ENCODE assay signal across 2 cellular contexts in the genomic region with DNA sequence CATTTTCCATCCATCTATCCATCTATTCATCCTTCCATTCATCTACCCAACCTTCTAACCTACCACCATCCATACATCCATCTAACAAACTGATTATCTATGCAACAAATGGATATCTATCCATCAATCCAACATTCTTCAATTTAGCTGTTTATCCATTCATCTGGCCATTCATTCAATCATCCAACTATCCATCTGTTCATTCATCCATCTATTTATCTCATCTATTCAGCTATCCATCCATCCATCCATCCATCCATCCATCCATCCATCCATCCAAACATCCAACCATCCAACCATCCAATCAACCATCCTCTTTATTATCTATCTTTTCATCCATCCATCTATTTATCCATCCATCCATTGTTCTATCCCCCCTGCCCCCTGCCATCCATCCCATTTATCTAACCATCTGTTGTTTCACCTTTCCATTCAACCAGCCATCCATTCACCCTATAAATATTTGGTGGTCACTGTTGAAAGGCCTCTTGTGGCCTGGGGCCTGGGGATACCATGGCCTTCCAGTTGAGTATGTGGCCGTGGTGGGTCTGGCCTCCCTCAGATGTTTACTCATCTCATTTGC.
TF ChIP-seq lines count a peak whose summit lies in the region.

No MANE protein-coding gene starts in this region.

TF ChIP-seq in HEK293, 187 proteins besides CTCF, POLR2A, EP300 and RAD21:
- TF ChIP-seq RBAK (tag by site-specific recombination; IDR thresholded peaks at IDR 0.05): no peak
- no peak for TF ChIP-seq ZNF10 (tag by site-specific recombination; IDR thresholded peaks at IDR 0.05)
- peak; percentile 80 for TF ChIP-seq ZBTB17 (tag by site-specific recombination; IDR thresholded peaks at IDR 0.05)
- TF ChIP-seq ZNF366 (tag by site-specific recombination; conservative IDR thresholded peaks at IDR 0.05): peak; percentile 99
- TF ChIP-seq ZNF510 (tag by site-specific recombination; IDR thresholded peaks at IDR 0.05; ENCODE audit: insufficient replicate concordance): no peak
- no peak for TF ChIP-seq ZNF112 (tag by site-specific recombination; IDR thresholded peaks at IDR 0.05)
- TF ChIP-seq ZNF791 (tag by site-specific recombination; IDR thresholded peaks at IDR 0.05): no peak
- TF ChIP-seq OVOL3 (tag by site-specific recombination; IDR thresholded peaks at IDR 0.05): no peak
- TF ChIP-seq ZNF600 (tag by site-specific recombination; IDR thresholded peaks at IDR 0.05): no peak

TF ChIP-seq in H1, 55 proteins besides CTCF, POLR2A, EP300 and RAD21:
- TF ChIP-seq PHF8 (conservative IDR thresholded peaks at IDR 0.05; ENCODE audit: low read depth, low read length) (no peak), ASH2L (IDR thresholded peaks at IDR 0.05; ENCODE audit: low read length) (no peak), BCL11A (IDR thresholded peaks at IDR 0.05; ENCODE audit: low read depth in 2 of 2, low read length in 2 of 2) (no peak), TAF1 (IDR thresholded peaks at IDR 0.05; ENCODE audit: low read depth, low read length) (no peak), GTF2F1 (IDR thresholded peaks at IDR 0.05; ENCODE audit: borderline replicate concordance, low read depth, low read length) (no peak), TAF7 (optimal IDR thresholded peaks at IDR 0.05; ENCODE audit: borderline replicate concordance, low read depth, low read length) (no peak), SP1 (IDR thresholded peaks at IDR 0.05; ENCODE audit: low read depth, low read length) (no peak), MAFK (IDR thresholded peaks at IDR 0.05; ENCODE audit: low read depth, low read length) (no peak), YY1 (IDR thresholded peaks at IDR 0.05; ENCODE audit: low read depth, low read length) (no peak), RNF2 (IDR thresholded peaks at IDR 0.05; ENCODE audit: borderline replicate concordance, low read depth, low read length, missing control alignments, poor library complexity, severe bottlenecking) (no peak)
